Comparison of ENCODE assay signal across 24 cellular contexts in genomic region chr2:206311026-206311425, GRCh38.
"Had no signal": no experiment of that assay in that cellular context is flagged by ENCODE, and none has a peak within 500 bp of the region (broad histone marks: within the 10 kb centered on the region; RNA-seq: fewer than 3 reads in every experiment).

No MANE protein-coding gene starts in this region.

- H3K36me3 ChIP-seq: left ventricle myocardium inferior, pancreas, suprapubic skin, thyroid gland, uterus had no signal

- H3K27ac ChIP-seq: dorsolateral prefrontal cortex, gastroesophageal sphincter, left ventricle myocardium inferior, pancreas, suprapubic skin, thyroid gland, uterus had no signal

- H3K4me1 ChIP-seq: gastroesophageal sphincter, left ventricle myocardium inferior, pancreas, suprapubic skin, thyroid gland, uterus had no signal

- ATAC-seq: esophagus mucosa; gastroesophageal sphincter; left cardiac atrium; pancreas; right cardiac atrium; stimulated activated effector memory CD8-positive, alpha-beta T cell treated with anti-CD3 and anti-CD28 coated beads, Interleukin-12 subunit alpha, Interleukin-12 subunit beta, amount 100 ng/mL, for 72 hours; stimulated activated naive CD8-positive, alpha-beta T cell treated with anti-CD3 and anti-CD28 coated beads, Interleukin-15, Interleukin-2, amounts not matched to agents 100 U/mL and 50 U/mL, for 24 hours had no signal

- H3K9me3 ChIP-seq: gastroesophageal sphincter, left ventricle myocardium inferior, pancreas, suprapubic skin, thyroid gland, uterus had no signal

- DNase-seq: cortex of kidney; dorsolateral prefrontal cortex; effector CD8-positive, alpha-beta T cell; foreskin fibroblast; kidney; left cardiac atrium; left ventricle myocardium inferior; mesenchymal stem cell; naive B cell; occipital lobe; pancreas; right cardiac atrium; stimulated activated CD4-positive, alpha-beta T cell treated with anti-CD3 and anti-CD28 coated beads, Interleukin-4, amount 100 ng/mL, for 1 hour; stimulated activated CD8-positive, alpha-beta memory T cell treated with anti-CD3 and anti-CD28 coated beads, Interleukin-4, amount 100 ng/mL, for 48 hours; stimulated activated naive CD8-positive, alpha-beta T cell treated with anti-CD3 and anti-CD28 coated beads, Interleukin-15, Interleukin-2, amounts not matched to agents 100 U/mL and 50 U/mL, for 24 hours; thyroid gland; uterus had no signal

- H3K4me3 ChIP-seq: dorsolateral prefrontal cortex, gastroesophageal sphincter, left ventricle myocardium inferior, lung, pancreas, smooth muscle cell, suprapubic skin, thyroid gland, uterus had no signal

- H3K4me2 ChIP-seq: smooth muscle cell had no signal

- H3K27me3 ChIP-seq: gastroesophageal sphincter, pancreas, suprapubic skin, thyroid gland, uterus had no signal

- FAIRE-seq: endometrium, kidney, pancreas had no signal
